In genomic region chr2:16246911-16247310, GRCh38 we compare ENCODE assay signal across 23 cellular contexts.
DNase-seq lines count a peak whose midpoint lies in the region; ATAC-seq, FAIRE-seq and TF ChIP-seq lines count a peak whose summit lies in the region.
"Had no signal": no experiment of that assay in that cellular context is flagged by ENCODE, and none has a peak within 500 bp of the region (broad histone marks: within the 10 kb centered on the region; RNA-seq: fewer than 3 reads in every experiment).

No MANE protein-coding gene starts in this region.

- H3K36me3 Mint-ChIP-seq in osteocyte (ENCODE audit: unreplicated experiment), result no peaks in the 10 kb centered on the region
- H3K36me3 Mint-ChIP-seq: CD8-positive, alpha-beta T cell had no signal

- peak; percentile 21 for DNase-seq in right atrium auricular region (ENCODE audit: low spot score)
- no peak for DNase-seq in left ventricle myocardium superior
- DNase-seq in ecto neural progenitor cell (ENCODE audit: low spot score), result peak; percentile 10
- peak; percentile 38 for DNase-seq in islet precursor cell
- DNase-seq in osteocyte (ENCODE audit: extremely low spot score, unreplicated experiment), result peak; percentile 54
- DNase-seq in DMS114 treated with DMSO at 0.1 percent for 48 hours (lab: John Stamatoyannopoulos, UW; ENCODE audit: unreplicated experiment), result no peak
- no peak for DNase-seq in D721Med (ENCODE audit: insufficient read length, low spot score)
- DNase-seq: AML-193; C1 segment of cervical spinal cord; Caco-2; Calu3; CD4-positive, alpha-beta T cell; DMS 273 treated with DMSO at 0.1 percent for 48 hours; GF-D8 had no signal

- no peak for TF ChIP-seq CTCF in right atrium auricular region (IDR thresholded peaks at IDR 0.05)
- TF ChIP-seq CTCF in osteocyte (IDR thresholded peaks at IDR 0.05), result no peak
- no peak for TF ChIP-seq CTCF in D721Med (IDR thresholded peaks at IDR 0.05; ENCODE audit: insufficient read depth, missing control alignments)

- no peaks in the 10 kb centered on the region for H3K36me3 ChIP-seq in right atrium auricular region
- H3K36me3 ChIP-seq: BLaER1 had no signal

- no peak overlapping the region for H3K27ac ChIP-seq in right atrium auricular region
- H3K27ac ChIP-seq: 22Rv1, A549, BLaER1 had no signal

- intact Hi-C loops in left ventricle myocardium superior (cut with micrococcal nuclease), result no loop called here

- H3K27ac Mint-ChIP-seq in osteocyte (ENCODE audit: unreplicated experiment), result no peak overlapping the region
- H3K27ac Mint-ChIP-seq: B cell; CD4-positive, alpha-beta T cell; CD8-positive, alpha-beta T cell had no signal

- FAIRE-seq in D721Med (lab: Jason Lieb, UNC), result no peak
- FAIRE-seq: A549, G401.6, GM12891, GM18507 had no signal

- H3K9me3 Mint-ChIP-seq in osteocyte (ENCODE audit: unreplicated experiment), result peaks cover 8% of the 10 kb centered on the region
- H3K9me3 Mint-ChIP-seq: CD4-positive, alpha-beta T cell; CD8-positive, alpha-beta T cell had no signal

- H3K9me3 ChIP-seq in right atrium auricular region, result no peaks in the 10 kb centered on the region
- H3K9me3 ChIP-seq: A549, BLaER1, Caco-2 had no signal

- no peaks in the 10 kb centered on the region for H3K27me3 ChIP-seq in right atrium auricular region
- H3K27me3 ChIP-seq: BLaER1 had no signal

- no peak for ATAC-seq in left ventricle myocardium superior
- ATAC-seq in GM19328 (IDR thresholded peaks at IDR 0.05; ENCODE audit: unreplicated experiment), result no peak
- ATAC-seq: A549; CD8-positive, alpha-beta T cell had no signal

- H3K4me3 Mint-ChIP-seq in osteocyte (ENCODE audit: unreplicated experiment), result no peak overlapping the region
- H3K4me3 Mint-ChIP-seq: B cell; CD4-positive, alpha-beta T cell; CD8-positive, alpha-beta T cell had no signal

- H3K4me3 ChIP-seq in right atrium auricular region, result no peak overlapping the region
- H3K4me3 ChIP-seq: A549, BLaER1 had no signal

- no peaks in the 10 kb centered on the region for H3K4me1 ChIP-seq in right atrium auricular region
- H3K4me1 ChIP-seq: A549, BLaER1 had no signal

- H3K4me1 Mint-ChIP-seq in osteocyte (ENCODE audit: unreplicated experiment), result no peaks in the 10 kb centered on the region
- H3K4me1 Mint-ChIP-seq: B cell had no signal

- no peaks in the 10 kb centered on the region for H3K27me3 Mint-ChIP-seq in osteocyte (ENCODE audit: unreplicated experiment)
- H3K27me3 Mint-ChIP-seq: CD4-positive, alpha-beta T cell had no signal

Comparison
In these comparisons a context has a peak if more than half of its experiments do, and no peak if none do; other contexts are left out.
1. DNase-seq: peak in right atrium auricular region (single experiment), ecto neural progenitor cell (single experiment), islet precursor cell (single experiment) and osteocyte (single experiment); none in left ventricle myocardium superior (single experiment), DMS114 treated with DMSO at 0.1 percent for 48 hours (single experiment) and D721Med (single experiment).